8 cellular contexts compared by ENCODE assay signal in genomic region chr19:16326401-16327130, GRCh38. TPM values are rescaled to one million over a fixed set of nuclear protein-coding genes. Genes with fewer than 3 reads are reported as not detected.
DNase-seq lines count a peak whose midpoint lies in the region; ATAC-seq lines count a peak whose summit lies in the region.

No MANE protein-coding gene starts in this region.

- H3K36me3 ChIP-seq in HUES6 (ENCODE audit: control insufficient read depth, insufficient read depth, low read length) = no peaks in the 10 kb centered on the region
- H3K36me3 ChIP-seq in iPS-18a (ENCODE audit: control insufficient read depth, low read depth, low read length) = no peaks in the 10 kb centered on the region

- H3K4me1 ChIP-seq in HUES6 (ENCODE audit: control insufficient read depth, insufficient read depth, low read length) = no peaks in the 10 kb centered on the region
- H3K4me1 ChIP-seq in iPS-18a (ENCODE audit: control insufficient read depth, low read depth, low read length) = peaks cover 4% of the 10 kb centered on the region

- ATAC-seq in stimulated activated memory B cell treated with anti-CD40 and anti-IgM and Interleukin-4, amounts not matched to agents 10 μg/mL and 1 μg/mL and 100 μg/mL, for 72 hours = no peak
- no peak for ATAC-seq in HG03520 (IDR thresholded peaks at IDR 0.05; ENCODE audit: unreplicated experiment)

- H3K27me3 ChIP-seq in HUES6 (ENCODE audit: control insufficient read depth, insufficient read depth, low read length) (peaks cover 82% of the 10 kb centered on the region), iPS-18a (ENCODE audit: control insufficient read depth, insufficient read depth, low read length) (peaks cover 84% of the 10 kb centered on the region)

- H3K9ac ChIP-seq in HUES6 (ENCODE audit: low read length) = no peak overlapping the region
- H3K9ac ChIP-seq in iPS-18a (ENCODE audit: low read length) = no peak overlapping the region

- H3K4me3 ChIP-seq in HUES6 (ENCODE audit: low read depth, low read length) = peak overlapping the region; percentile 73
- H3K4me3 ChIP-seq in iPS-18a (ENCODE audit: low read length) = peak overlapping the region; percentile 47

- peaks cover 83% of the 10 kb centered on the region for H3K4me1 Mint-ChIP-seq in stimulated activated memory B cell treated with anti-CD40 and anti-IgM and Interleukin-4, amounts not matched to agents 10 μg/mL and 1 μg/mL and 100 μg/mL, for 72 hours

- peak; percentile 81 for DNase-seq in activated effector memory CD4-positive, alpha-beta T cell treated with anti-CD3 and anti-CD28 coated beads, Interleukin-2, amount 50 U/mL, for 16 hours
- DNase-seq in NCI-H128 (lab: John Stamatoyannopoulos, UW; ENCODE audit: unreplicated experiment) = no peak
- no peak for DNase-seq in NCI-H2227 treated with DMSO at 0.1 percent for 48 hours (lab: John Stamatoyannopoulos, UW)
- DNase-seq in cerebellum (ENCODE audit: low spot score) = no peak

- H3K9me3 Mint-ChIP-seq in stimulated activated memory B cell treated with anti-CD40 and anti-IgM and Interleukin-4, amounts not matched to agents 10 μg/mL and 1 μg/mL and 100 μg/mL, for 72 hours = no peaks in the 10 kb centered on the region

- H3K27ac Mint-ChIP-seq in stimulated activated memory B cell treated with anti-CD40 and anti-IgM and Interleukin-4, amounts not matched to agents 10 μg/mL and 1 μg/mL and 100 μg/mL, for 72 hours = peak overlapping the region; percentile 85

- H3K27me3 Mint-ChIP-seq in stimulated activated memory B cell treated with anti-CD40 and anti-IgM and Interleukin-4, amounts not matched to agents 10 μg/mL and 1 μg/mL and 100 μg/mL, for 72 hours = no peaks in the 10 kb centered on the region

- H3K27ac ChIP-seq in HUES6 (ENCODE audit: low read depth, low read length) (no peak overlapping the region), iPS-18a (ENCODE audit: low read length) (no peak overlapping the region)

- peak overlapping the region; percentile 89 for H3K4me3 Mint-ChIP-seq in stimulated activated memory B cell treated with anti-CD40 and anti-IgM and Interleukin-4, amounts not matched to agents 10 μg/mL and 1 μg/mL and 100 μg/mL, for 72 hours

- H3K36me3 Mint-ChIP-seq in stimulated activated memory B cell treated with anti-CD40 and anti-IgM and Interleukin-4, amounts not matched to agents 10 μg/mL and 1 μg/mL and 100 μg/mL, for 72 hours = peaks cover 27% of the 10 kb centered on the region

- H3K9me3 ChIP-seq in HUES6 (ENCODE audit: control insufficient read depth, insufficient read depth, low read depth, low read length) (no peaks in the 10 kb centered on the region), iPS-18a (ENCODE audit: control insufficient read depth, low read depth, low read length) (no peaks in the 10 kb centered on the region)

RNA-seq across cellular contexts. Expression of gene KLF2, which starts 1.9 kb away (rescaled TPM):
- 5.3 TPM for total RNA-seq in cerebellum
